ENCODE assay signal across 29 cellular contexts in the genomic region with DNA sequence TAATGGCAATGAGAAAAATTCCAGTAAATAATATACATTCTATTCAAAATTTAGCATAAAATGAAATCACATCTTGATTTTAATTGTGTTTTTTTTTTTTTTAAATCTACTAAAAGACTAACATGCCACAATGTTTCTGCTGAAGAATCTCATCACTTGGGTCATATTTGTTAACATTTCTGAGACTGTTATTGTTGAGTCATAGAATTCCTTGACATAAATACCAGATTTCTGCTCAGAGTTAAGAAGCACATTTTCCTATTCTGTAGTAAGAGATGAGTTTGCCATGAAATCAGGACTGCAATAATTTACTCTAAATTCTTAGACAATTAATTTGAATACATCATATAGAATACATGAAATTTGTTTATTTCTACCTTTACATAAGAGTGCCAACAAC.
A peak's percentile ranks its signal among the peaks of the same experiment; 100 is the strongest.
DNase-seq lines count a peak whose midpoint lies in the region; ATAC-seq, FAIRE-seq and TF ChIP-seq lines count a peak whose summit lies in the region.
"Had no signal": no experiment of that assay in that cellular context is flagged by ENCODE, and none has a peak within 500 bp of the region (broad histone marks: within the 10 kb centered on the region; RNA-seq: fewer than 3 reads in every experiment).

No MANE protein-coding gene starts in this region.

- H3K4me1 ChIP-seq in ACC112 (ENCODE audit: control insufficient read depth, insufficient read depth, low read length, unreplicated experiment): peaks cover 8% of the 10 kb centered on the region
- H3K4me1 ChIP-seq: adrenal gland, breast epithelium had no signal

- no peaks in the 10 kb centered on the region for H3K79me2 ChIP-seq in ACC112 (ENCODE audit: control insufficient read depth, insufficient read depth, low read length, unreplicated experiment)

- peak overlapping the region; percentile 16; the same call in 1 of the 2 replicates for H3K27ac ChIP-seq in ACC112 (ENCODE audit: low read depth, low read length)
- H3K27ac ChIP-seq: adrenal gland, breast epithelium had no signal

- no peak overlapping the region for H3K4me3 Mint-ChIP-seq in chondrocyte (ENCODE audit: unreplicated experiment)
- no peak overlapping the region for H3K4me3 Mint-ChIP-seq in naive thymus-derived CD8-positive, alpha-beta T cell
- H3K4me3 Mint-ChIP-seq: B cell; CD8-positive, alpha-beta memory T cell; natural killer cell; stimulated activated effector memory CD8-positive, alpha-beta T cell treated with anti-CD3 and anti-CD28 coated beads, Interleukin-12 subunit alpha, Interleukin-12 subunit beta, amount 100 ng/mL, for 72 hours; type B pancreatic cell had no signal

- H3K4me1 Mint-ChIP-seq in chondrocyte (ENCODE audit: low read depth): peaks cover 49% of the 10 kb centered on the region
- no peaks in the 10 kb centered on the region for H3K4me1 Mint-ChIP-seq in naive thymus-derived CD8-positive, alpha-beta T cell
- H3K4me1 Mint-ChIP-seq: CD8-positive, alpha-beta memory T cell; natural killer cell; stimulated activated effector memory CD8-positive, alpha-beta T cell treated with anti-CD3 and anti-CD28 coated beads, Interleukin-12 subunit alpha, Interleukin-12 subunit beta, amount 100 ng/mL, for 72 hours had no signal

- no peaks in the 10 kb centered on the region for H3K27me3 ChIP-seq in ACC112 (ENCODE audit: insufficient read depth, low read length)
- H3K27me3 ChIP-seq: adrenal gland, breast epithelium had no signal

- H3K9me3 Mint-ChIP-seq in chondrocyte (ENCODE audit: low read depth): no peaks in the 10 kb centered on the region
- H3K9me3 Mint-ChIP-seq in naive thymus-derived CD8-positive, alpha-beta T cell: peaks cover 0 to 8% (median 2%) of the 10 kb centered on the region in 9 donors
- H3K9me3 Mint-ChIP-seq: type B pancreatic cell had no signal

- FAIRE-seq in HTR-8/SVneo (lab: Jason Lieb, UNC): no peak
- FAIRE-seq: colon, GM12891 had no signal

- ATAC-seq in HG02642 (IDR thresholded peaks at IDR 0.05; ENCODE audit: poor library complexity, unreplicated experiment): no peak
- ATAC-seq in naive thymus-derived CD8-positive, alpha-beta T cell: no peak
- ATAC-seq: activated CD4-positive, CD25-positive, alpha-beta regulatory T cell treated with anti-CD3 and anti-CD28 coated beads, Interleukin-2, amount 50 U/mL, for 24 hours; natural killer cell; Panc1; stimulated activated effector memory CD8-positive, alpha-beta T cell treated with anti-CD3 and anti-CD28 coated beads, Interleukin-12 subunit alpha, Interleukin-12 subunit beta, amount 100 ng/mL, for 72 hours had no signal

- peak; percentile 51 for DNase-seq in HCEC 1CT
- DNase-seq in chondrocyte (ENCODE audit: low spot score): no peak
- peak; percentile 56 for DNase-seq in fibroblast of villous mesenchyme (ENCODE audit: low read depth)
- no peak for DNase-seq in HTR-8/SVneo (ENCODE audit: insufficient read length, low spot score)
- no peak for DNase-seq in putamen (ENCODE audit: low spot score)
- DNase-seq in naive thymus-derived CD8-positive, alpha-beta T cell: no peak
- DNase-seq: 8988T; activated CD4-positive, alpha-beta T cell treated with anti-CD3 and anti-CD28 coated beads, Interleukin-2, amount 50 U/mL, for 4 hours; activated naive CD4-positive, alpha-beta T cell treated with Interleukin-2 at 50 U/mL for 16 hours; adrenal gland; CD8-positive, alpha-beta memory T cell; DMS 273 treated with DMSO at 0.1 percent for 48 hours; H7; natural killer cell; NCI-H748 treated with DMSO at 0.1 percent for 48 hours; nucleus accumbens; SHP77; stimulated activated CD4-positive, alpha-beta T cell treated with anti-CD3 and anti-CD28 coated beads, Interleukin-4, amount 100 ng/mL, for 4 hours; T-helper 2 cell had no signal

- POLR2A ChIA-PET in naive thymus-derived CD8-positive, alpha-beta T cell (lab: Charles Lee): no interaction called here

- peak overlapping the region; percentile 70 for H3K27ac Mint-ChIP-seq in chondrocyte (ENCODE audit: unreplicated experiment)
- no peak overlapping the region for H3K27ac Mint-ChIP-seq in naive thymus-derived CD8-positive, alpha-beta T cell
- H3K27ac Mint-ChIP-seq: B cell; CD8-positive, alpha-beta memory T cell; natural killer cell; stimulated activated effector memory CD8-positive, alpha-beta T cell treated with anti-CD3 and anti-CD28 coated beads, Interleukin-12 subunit alpha, Interleukin-12 subunit beta, amount 100 ng/mL, for 72 hours; type B pancreatic cell had no signal

- no peaks in the 10 kb centered on the region for H3K36me3 ChIP-seq in ACC112 (ENCODE audit: insufficient read depth, low read length)
- H3K36me3 ChIP-seq: adrenal gland, breast epithelium had no signal

- TF ChIP-seq CTCF in chondrocyte (IDR thresholded peaks at IDR 0.05) (no peak), fibroblast of villous mesenchyme (IDR thresholded peaks at IDR 0.05; ENCODE audit: insufficient read depth, low read depth, low read length) (no peak)

- H3K4me3 ChIP-seq in ACC112 (ENCODE audit: low read depth, low read length) (no peak overlapping the region), fibroblast of villous mesenchyme (ENCODE audit: low read depth, low read length) (no peak overlapping the region)
- H3K4me3 ChIP-seq: adrenal gland, breast epithelium had no signal

- H3K27me3 Mint-ChIP-seq in chondrocyte (ENCODE audit: low read depth): no peaks in the 10 kb centered on the region
- no peaks in the 10 kb centered on the region for H3K27me3 Mint-ChIP-seq in naive thymus-derived CD8-positive, alpha-beta T cell
- H3K27me3 Mint-ChIP-seq: B cell, type B pancreatic cell had no signal

- H2AFZ ChIP-seq in ACC112 (ENCODE audit: low read length, unreplicated experiment): no peak overlapping the region

- H3K36me3 Mint-ChIP-seq in chondrocyte (ENCODE audit: low read depth): no peaks in the 10 kb centered on the region
- no peaks in the 10 kb centered on the region for H3K36me3 Mint-ChIP-seq in naive thymus-derived CD8-positive, alpha-beta T cell
- H3K36me3 Mint-ChIP-seq: CD8-positive, alpha-beta memory T cell; natural killer cell; stimulated activated effector memory CD8-positive, alpha-beta T cell treated with anti-CD3 and anti-CD28 coated beads, Interleukin-12 subunit alpha, Interleukin-12 subunit beta, amount 100 ng/mL, for 72 hours; type B pancreatic cell had no signal

Comparison
In these comparisons a context has a peak if more than half of its experiments do, and no peak if none do; other contexts are left out.
1. DNase-seq: peak in HCEC 1CT (single experiment) and fibroblast of villous mesenchyme (single experiment); none in chondrocyte (single experiment), HTR-8/SVneo (single experiment), putamen (single experiment) and naive thymus-derived CD8-positive, alpha-beta T cell (0 of 10).